Comparison of ENCODE assay signal across 14 cellular contexts in the genomic region with DNA sequence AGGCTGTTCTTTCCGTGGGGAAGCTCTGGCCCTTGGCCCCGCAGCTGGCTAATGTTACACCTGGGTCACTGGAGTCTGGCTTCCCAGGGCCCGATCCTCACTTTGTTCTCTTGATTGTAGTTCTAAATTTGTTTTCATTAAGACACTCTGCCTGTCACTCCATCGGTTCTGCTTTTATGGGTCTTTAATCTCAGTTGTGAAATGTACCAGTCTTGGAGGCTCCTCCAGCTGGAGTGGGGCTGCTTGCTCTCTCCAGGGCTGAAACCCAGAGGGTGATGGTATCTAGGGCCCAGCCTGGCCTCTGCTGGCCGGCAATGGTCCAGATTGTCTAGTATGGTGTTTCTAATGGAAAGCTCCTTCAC.
DNase-seq lines count a peak whose midpoint lies in the region; ATAC-seq and TF ChIP-seq lines count a peak whose summit lies in the region.
"Had no signal": no experiment of that assay in that cellular context is flagged by ENCODE, and none has a peak within 500 bp of the region (broad histone marks: within the 10 kb centered on the region; RNA-seq: fewer than 3 reads in every experiment).

No MANE protein-coding gene starts in this region.

- H3K4me3 ChIP-seq in HUES6 (ENCODE audit: low read depth, low read length) (no peak overlapping the region), kidney epithelial cell (ENCODE audit: low read depth, low read length) (no peak overlapping the region)
- H3K4me3 ChIP-seq: PC-9, stomach had no signal

- H3K27me3 ChIP-seq in HUES6 (ENCODE audit: control insufficient read depth, insufficient read depth, low read length) = no peaks in the 10 kb centered on the region
- H3K27me3 ChIP-seq in kidney epithelial cell (ENCODE audit: control insufficient read depth, insufficient read depth, low read length) = no peaks in the 10 kb centered on the region
- H3K27me3 ChIP-seq: stomach had no signal

- peaks cover 36% of the 10 kb centered on the region for H3K4me1 ChIP-seq in HUES6 (ENCODE audit: control insufficient read depth, insufficient read depth, low read length)

- peak overlapping the region; percentile 33; the same call in 1 of the 2 replicates for H3K27ac ChIP-seq in HUES6 (ENCODE audit: low read depth, low read length)
- H3K27ac ChIP-seq: PC-9, stomach had no signal

- no peaks in the 10 kb centered on the region for H3K36me3 ChIP-seq in HUES6 (ENCODE audit: control insufficient read depth, insufficient read depth, low read length)
- H3K36me3 ChIP-seq in kidney epithelial cell (ENCODE audit: control insufficient read depth, insufficient read depth, low read length) = no peaks in the 10 kb centered on the region
- H3K36me3 ChIP-seq: stomach had no signal

- TF ChIP-seq CTCF in kidney epithelial cell (IDR thresholded peaks at IDR 0.05; ENCODE audit: insufficient read depth, low read length, poor library complexity, severe bottlenecking) = peak; percentile 13

- no peak for ATAC-seq in GM21390 (IDR thresholded peaks at IDR 0.05; ENCODE audit: unreplicated experiment)

- peaks cover 1% of the 10 kb centered on the region; the same call in 1 of the 2 replicates for H3K9me3 ChIP-seq in HUES6 (ENCODE audit: control insufficient read depth, insufficient read depth, low read depth, low read length)

- DNase-seq in amniotic epithelial cell (ENCODE audit: low read depth) (peak; percentile 54), kidney epithelial cell (ENCODE audit: low read depth) (no peak), smooth muscle cell of the brain vasculature (ENCODE audit: low read depth, low spot score) (peak; percentile 67), NCI-H524 treated with DMSO at 0.1 percent for 48 hours (lab: John Stamatoyannopoulos, UW) (no peak), RKO (ENCODE audit: low spot score) (no peak)
- DNase-seq: activated CD4-positive, alpha-beta memory T cell treated with anti-CD3 and anti-CD28 coated beads for 36 hours; aorta; effector CD8-positive, alpha-beta T cell; naive B cell; PC-9; stomach; T-helper 9 cell had no signal

- peak overlapping the region; percentile 68 for H3K9ac ChIP-seq in HUES6 (ENCODE audit: low read length)

Comparison
In these comparisons a context has a peak if more than half of its experiments do, and no peak if none do; other contexts are left out.
1. DNase-seq: peak in amniotic epithelial cell (single experiment) and smooth muscle cell of the brain vasculature (single experiment); none in kidney epithelial cell (single experiment), NCI-H524 treated with DMSO at 0.1 percent for 48 hours (single experiment) and RKO (single experiment).